ENCODE assay signal across 1 cellular context in the genomic region with DNA sequence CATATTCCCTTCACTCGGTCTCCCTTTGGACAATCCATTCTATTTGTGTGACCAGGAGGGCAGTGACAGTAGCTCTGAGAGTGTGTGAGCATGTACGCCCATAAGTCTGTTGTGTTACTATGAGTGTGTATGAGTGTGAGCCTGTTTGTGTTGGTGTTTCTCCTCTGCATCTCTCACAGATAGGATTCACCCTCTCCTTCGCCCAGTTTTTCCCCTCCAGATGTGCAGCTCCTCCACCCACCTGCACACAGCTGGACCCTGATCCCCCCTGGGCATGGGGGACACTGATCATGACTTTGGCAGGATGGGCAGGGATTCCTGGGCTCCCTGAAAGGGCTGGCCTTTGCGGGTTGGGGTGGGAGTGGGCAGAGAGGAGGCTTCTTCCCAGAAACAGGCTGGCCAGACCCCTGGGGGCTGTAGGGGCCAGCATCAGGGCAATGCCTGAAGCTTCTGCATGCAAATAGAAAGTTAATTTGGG.
TF ChIP-seq lines count a peak whose summit lies in the region.

No MANE protein-coding gene starts in this region.

TF ChIP-seq in HCT116, 20 proteins besides CTCF, POLR2A, EP300 and RAD21 (continued from another document):
- no peak for TF ChIP-seq ZFX (IDR thresholded peaks at IDR 0.05)
- TF ChIP-seq, protein P1, sequence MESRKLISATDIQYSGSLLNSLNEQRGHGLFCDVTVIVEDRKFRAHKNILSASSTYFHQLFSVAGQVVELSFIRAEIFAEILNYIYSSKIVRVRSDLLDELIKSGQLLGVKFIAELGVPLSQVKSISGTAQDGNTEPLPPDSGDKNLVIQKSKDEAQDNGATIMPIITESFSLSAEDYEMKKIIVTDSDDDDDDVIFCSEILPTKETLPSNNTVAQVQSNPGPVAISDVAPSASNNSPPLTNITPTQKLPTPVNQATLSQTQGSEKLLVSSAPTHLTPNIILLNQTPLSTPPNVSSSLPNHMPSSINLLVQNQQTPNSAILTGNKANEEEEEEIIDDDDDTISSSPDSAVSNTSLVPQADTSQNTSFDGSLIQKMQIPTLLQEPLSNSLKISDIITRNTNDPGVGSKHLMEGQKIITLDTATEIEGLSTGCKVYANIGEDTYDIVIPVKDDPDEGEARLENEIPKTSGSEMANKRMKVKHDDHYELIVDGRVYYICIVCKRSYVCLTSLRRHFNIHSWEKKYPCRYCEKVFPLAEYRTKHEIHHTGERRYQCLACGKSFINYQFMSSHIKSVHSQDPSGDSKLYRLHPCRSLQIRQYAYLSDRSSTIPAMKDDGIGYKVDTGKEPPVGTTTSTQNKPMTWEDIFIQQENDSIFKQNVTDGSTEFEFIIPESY (IDR thresholded peaks at IDR 0.05; ENCODE audit: extremely low read depth, insufficient replicate concordance, low read length): no peak
- TF ChIP-seq EZH2phosphoT487 (IDR thresholded peaks at IDR 0.05; ENCODE audit: borderline replicate concordance): no peak
- TF ChIP-seq CBX3 (IDR thresholded peaks at IDR 0.05; ENCODE audit: low read depth): no peak
TF ChIP-seq in HCT116: peak in this region for 0.
